In genomic region chr6:77366798-77367197, GRCh38 we compare ENCODE assay signal across 23 cellular contexts.
"Had no signal": no experiment of that assay in that cellular context is flagged by ENCODE, and none has a peak within 500 bp of the region (broad histone marks: within the 10 kb centered on the region; RNA-seq: fewer than 3 reads in every experiment).

No MANE protein-coding gene starts in this region.

- H3K27me3 Mint-ChIP-seq: activated CD4-positive, alpha-beta memory T cell treated with anti-CD3 and anti-CD28 coated beads for 36 hours; activated CD4-positive, alpha-beta T cell treated with anti-CD3 and anti-CD28 coated beads, Interleukin-2, amount 10 ng/mL, durations not matched to agents 7 days and 5 days; activated naive CD8-positive, alpha-beta T cell; activated T-helper 17 cell treated with anti-CD3 and anti-CD28 coated beads, Interleukin-2, amount 50 U/mL, for 72 hours; T-helper 17 cell had no signal

- H3K9me3 Mint-ChIP-seq: activated naive CD4-positive, alpha-beta T cell treated with anti-CD3 and anti-CD28 coated beads for 36 hours; activated T-helper 17 cell treated with anti-CD3 and anti-CD28 coated beads, Interleukin-2, amount 50 U/mL, for 72 hours had no signal

- H3K4me1 Mint-ChIP-seq: activated CD4-positive, alpha-beta T cell treated with anti-CD3 and anti-CD28 coated beads, Interleukin-2, amount 10 ng/mL, durations not matched to agents 7 days and 5 days; activated T-helper 17 cell treated with anti-CD3 and anti-CD28 coated beads, Interleukin-2, amount 50 U/mL, for 72 hours; T-helper 17 cell had no signal

- H3K27ac Mint-ChIP-seq: activated CD4-positive, alpha-beta memory T cell treated with anti-CD3 and anti-CD28 coated beads for 36 hours; activated CD4-positive, alpha-beta T cell treated with anti-CD3 and anti-CD28 coated beads, Interleukin-2, amount 10 ng/mL, durations not matched to agents 7 days and 5 days; activated naive CD4-positive, alpha-beta T cell treated with anti-CD3 and anti-CD28 coated beads for 36 hours; activated naive CD8-positive, alpha-beta T cell; activated T-helper 17 cell treated with anti-CD3 and anti-CD28 coated beads, Interleukin-2, amount 50 U/mL, for 72 hours; T-helper 17 cell had no signal

- H3K36me3 Mint-ChIP-seq: activated CD4-positive, alpha-beta memory T cell treated with anti-CD3 and anti-CD28 coated beads for 36 hours; activated naive CD8-positive, alpha-beta T cell had no signal

- FAIRE-seq: TTC549 had no signal

- DNase-seq: activated CD4-positive, alpha-beta memory T cell treated with anti-CD3 and anti-CD28 coated beads for 36 hours; activated CD4-positive, alpha-beta T cell treated with anti-CD3 and anti-CD28 coated beads, Interleukin-2, amount 10 ng/mL, durations not matched to agents 7 days and 5 days; activated CD4-positive, CD25-positive, alpha-beta regulatory T cell; activated gamma-delta T cell; activated naive CD4-positive, alpha-beta T cell treated with anti-CD3 and anti-CD28 coated beads for 36 hours; activated T-cell treated with anti-CD3 and anti-CD28 coated beads for 4 hours; activated T-cell treated with anti-CD3 and anti-CD28 coated beads, Interleukin-2, amount 50 U/mL, for 48 hours; Kasumi-1; KBM-7; NCI-H1048; NCI-H1417; NCI-H1930; NCI-H2171 treated with DMSO at 0.1 percent for 48 hours; NCI-H226; NCI-H526; NCI-H774; SIG-M5; T-helper 17 cell; T1000 had no signal

- H3K27ac ChIP-seq: VCaP had no signal

- ATAC-seq: activated T-helper 17 cell treated with anti-CD3 and anti-CD28 coated beads, Interleukin-2, amount 50 U/mL, for 72 hours; T-helper 17 cell had no signal

- H3K4me3 Mint-ChIP-seq: activated CD4-positive, alpha-beta memory T cell treated with anti-CD3 and anti-CD28 coated beads for 36 hours; activated CD4-positive, alpha-beta T cell treated with anti-CD3 and anti-CD28 coated beads, Interleukin-2, amount 10 ng/mL, durations not matched to agents 7 days and 5 days; activated naive CD4-positive, alpha-beta T cell treated with anti-CD3 and anti-CD28 coated beads for 36 hours; activated naive CD8-positive, alpha-beta T cell; activated T-helper 17 cell treated with anti-CD3 and anti-CD28 coated beads, Interleukin-2, amount 50 U/mL, for 72 hours; T-helper 17 cell had no signal
